ENCODE assay signal across 29 cellular contexts in genomic region chr3:11405323-11405722, GRCh38.
"Had no signal": no experiment of that assay in that cellular context is flagged by ENCODE, and none has a peak within 500 bp of the region (broad histone marks: within the 10 kb centered on the region; RNA-seq: fewer than 3 reads in every experiment).

No MANE protein-coding gene starts in this region.

- H3K36me3 ChIP-seq: thoracic aorta, thyroid gland, upper lobe of right lung, uterus had no signal

- DNase-seq: stimulated activated CD4-positive, alpha-beta T cell treated with anti-CD3 and anti-CD28 coated beads, Interleukin-2, amount 100 ng/mL, for 48 hours; stimulated activated CD4-positive, alpha-beta T cell treated with anti-CD3 and anti-CD28 coated beads, Interleukin-4, amount 100 ng/mL, for 1 hour; stimulated activated CD4-positive, alpha-beta T cell treated with anti-CD3 and anti-CD28 coated beads, Interleukin-4, amount 100 ng/mL, for 24 hours; stimulated activated CD4-positive, alpha-beta T cell treated with anti-CD3 and anti-CD28 coated beads, Interleukin-4, amount 100 ng/mL, for 4 hours; stimulated activated CD8-positive, alpha-beta memory T cell treated with anti-CD3 and anti-CD28 coated beads, Interleukin-4, amount 100 ng/mL, for 48 hours; stimulated activated naive B cell treated with anti-CD40 and anti-IgM and Interleukin-4, amounts not matched to agents 10 μg/mL and 1 μg/mL and 100 μg/mL, for 72 hours; stimulated activated naive CD4-positive, alpha-beta T cell; stimulated activated naive CD4-positive, alpha-beta T cell treated with Interleukin-2 at 50 U/mL for 16 hours; stimulated activated naive CD8-positive, alpha-beta T cell treated with anti-CD3 and anti-CD28 coated beads, Interleukin-15, amount 100 ng/mL, for 72 hours; stimulated activated naive CD8-positive, alpha-beta T cell treated with anti-CD3 and anti-CD28 coated beads, Interleukin-15, Interleukin-2, amounts not matched to agents 100 U/mL and 50 U/mL, for 24 hours; stomach; substantia nigra; testis; thyroid gland; tibial artery; transverse colon; trophoblast cell; upper lobe of left lung; upper lobe of right lung; uterus had no signal

- H3K27me3 Mint-ChIP-seq: stimulated activated memory B cell treated with anti-CD40 and anti-IgM and Interleukin-4, amounts not matched to agents 10 μg/mL and 1 μg/mL and 100 μg/mL, for 72 hours; stimulated activated naive B cell treated with anti-CD40 and anti-IgM and Interleukin-4, amounts not matched to agents 10 μg/mL and 1 μg/mL and 100 μg/mL, for 72 hours; stimulated activated naive CD8-positive, alpha-beta T cell treated with anti-CD3 and anti-CD28 coated beads, Interleukin-15, amount 100 ng/mL, for 72 hours; stimulated activated naive CD8-positive, alpha-beta T cell treated with anti-CD3 and anti-CD28 coated beads, Interleukin-15, Interleukin-2, amounts not matched to agents 100 ng/mL and 50 ng/mL, for 24 hours; type B pancreatic cell had no signal

- H3K4me1 ChIP-seq: stomach, suprapubic skin, testis, tibial artery, tibial nerve, transverse colon, upper lobe of left lung, upper lobe of right lung, uterus, vagina had no signal

- ATAC-seq: stimulated activated effector memory CD8-positive, alpha-beta T cell treated with anti-CD3 and anti-CD28 coated beads, Interleukin-12 subunit alpha, Interleukin-12 subunit beta, amount 100 ng/mL, for 72 hours; stimulated activated memory B cell treated with anti-CD40 and anti-IgM and Interleukin-4, amounts not matched to agents 10 μg/mL and 1 μg/mL and 100 μg/mL, for 72 hours; stimulated activated naive B cell treated with anti-CD40 and anti-IgM and Interleukin-4, amounts not matched to agents 10 μg/mL and 1 μg/mL and 100 μg/mL, for 72 hours; stimulated activated naive CD8-positive, alpha-beta T cell treated with anti-CD3 and anti-CD28 coated beads, Interleukin-15, amount 100 ng/mL, for 72 hours; stimulated activated naive CD8-positive, alpha-beta T cell treated with anti-CD3 and anti-CD28 coated beads, Interleukin-15, Interleukin-2, amounts not matched to agents 100 U/mL and 50 U/mL, for 24 hours; upper lobe of right lung had no signal

- H3K27me3 ChIP-seq: stomach, suprapubic skin, testis, thyroid gland, tibial artery, tibial nerve, transverse colon, upper lobe of left lung, upper lobe of right lung, uterus, vagina had no signal

- H3K4me3 ChIP-seq: stomach, suprapubic skin, testis, thoracic aorta, thyroid gland, tibial artery, tibial nerve, transverse colon, upper lobe of left lung, upper lobe of right lung, uterus, vagina had no signal

- H3K4me3 Mint-ChIP-seq: stimulated activated effector memory CD8-positive, alpha-beta T cell treated with anti-CD3 and anti-CD28 coated beads, Interleukin-12 subunit alpha, Interleukin-12 subunit beta, amount 100 ng/mL, for 72 hours; stimulated activated memory B cell treated with anti-CD40 and anti-IgM and Interleukin-4, amounts not matched to agents 10 μg/mL and 1 μg/mL and 100 μg/mL, for 72 hours; stimulated activated naive B cell treated with anti-CD40 and anti-IgM and Interleukin-4, amounts not matched to agents 10 μg/mL and 1 μg/mL and 100 μg/mL, for 72 hours; stimulated activated naive CD8-positive, alpha-beta T cell treated with anti-CD3 and anti-CD28 coated beads, Interleukin-15, amount 100 ng/mL, for 72 hours; stimulated activated naive CD8-positive, alpha-beta T cell treated with anti-CD3 and anti-CD28 coated beads, Interleukin-15, Interleukin-2, amounts not matched to agents 100 ng/mL and 50 ng/mL, for 24 hours; type B pancreatic cell had no signal

- H3K9me3 ChIP-seq: testis, thyroid gland, uterus, vagina had no signal

- H3K27ac ChIP-seq: stomach, suprapubic skin, testis, thoracic aorta, thyroid gland, tibial artery, tibial nerve, transverse colon, upper lobe of left lung, upper lobe of right lung, uterus, vagina had no signal

- H3K27ac Mint-ChIP-seq: stimulated activated memory B cell treated with anti-CD40 and anti-IgM and Interleukin-4, amounts not matched to agents 10 μg/mL and 1 μg/mL and 100 μg/mL, for 72 hours; stimulated activated naive B cell treated with anti-CD40 and anti-IgM and Interleukin-4, amounts not matched to agents 10 μg/mL and 1 μg/mL and 100 μg/mL, for 72 hours; stimulated activated naive CD8-positive, alpha-beta T cell treated with anti-CD3 and anti-CD28 coated beads, Interleukin-15, amount 100 ng/mL, for 72 hours; type B pancreatic cell had no signal

- H3K4me1 Mint-ChIP-seq: stimulated activated effector memory CD8-positive, alpha-beta T cell treated with anti-CD3 and anti-CD28 coated beads, Interleukin-12 subunit alpha, Interleukin-12 subunit beta, amount 100 ng/mL, for 72 hours; stimulated activated memory B cell treated with anti-CD40 and anti-IgM and Interleukin-4, amounts not matched to agents 10 μg/mL and 1 μg/mL and 100 μg/mL, for 72 hours; stimulated activated naive B cell treated with anti-CD40 and anti-IgM and Interleukin-4, amounts not matched to agents 10 μg/mL and 1 μg/mL and 100 μg/mL, for 72 hours; stimulated activated naive CD8-positive, alpha-beta T cell treated with anti-CD3 and anti-CD28 coated beads, Interleukin-15, amount 100 ng/mL, for 72 hours had no signal

- FAIRE-seq: urothelium cell line had no signal
